10 cellular contexts compared by ENCODE assay signal in genomic region chr3:140186421-140186920, GRCh38.
DNase-seq lines count a peak whose midpoint lies in the region; ATAC-seq, FAIRE-seq and TF ChIP-seq lines count a peak whose summit lies in the region.
"Had no signal": no experiment of that assay in that cellular context is flagged by ENCODE, and none has a peak within 500 bp of the region (broad histone marks: within the 10 kb centered on the region; RNA-seq: fewer than 3 reads in every experiment).

No MANE protein-coding gene starts in this region.

- H3K9me3 Mint-ChIP-seq in CD4-positive, alpha-beta memory T cell, result peaks cover 0 to 4% (median 0%) of the 10 kb centered on the region in 8 donors
- peaks cover 0 to 3% of the 10 kb centered on the region in 2 donors for H3K9me3 Mint-ChIP-seq in effector memory CD8-positive, alpha-beta T cell

- POLR2A ChIA-PET in CD4-positive, alpha-beta memory T cell (lab: Charles Lee; ENCODE audit: partially characterized antibody), result no interaction called here

- no peaks in the 10 kb centered on the region for H3K27me3 ChIP-seq in bronchial epithelial cell (ENCODE audit: control insufficient read depth, insufficient read depth, low read length)
- no peaks in the 10 kb centered on the region for H3K27me3 ChIP-seq in CD4-positive, alpha-beta memory T cell (ENCODE audit: insufficient read depth, low read length)

- H3K36me3 ChIP-seq in bronchial epithelial cell (ENCODE audit: control insufficient read depth, insufficient read depth, low read length), result no peaks in the 10 kb centered on the region
- H3K36me3 ChIP-seq in CD4-positive, alpha-beta memory T cell (ENCODE audit: insufficient read depth, low read length), result no peaks in the 10 kb centered on the region

- peaks cover 0 to 3% of the 10 kb centered on the region in 2 donors for H3K27me3 Mint-ChIP-seq in CD4-positive, alpha-beta memory T cell
- H3K27me3 Mint-ChIP-seq in effector memory CD8-positive, alpha-beta T cell, result peaks cover 5 to 9% of the 10 kb centered on the region in 2 donors

- CTCF ChIA-PET in CD4-positive, alpha-beta memory T cell (lab: Charles Lee; ENCODE audit: partially characterized antibody), result no interaction called here

- ATAC-seq in left lobe of liver, result peak; percentile 89
- ATAC-seq in effector memory CD8-positive, alpha-beta T cell (replicated peaks), result no peak

- no peaks in the 10 kb centered on the region for H3K4me1 Mint-ChIP-seq in CD4-positive, alpha-beta memory T cell
- no peaks in the 10 kb centered on the region for H3K4me1 Mint-ChIP-seq in effector memory CD8-positive, alpha-beta T cell (ENCODE audit: low read depth in 2 of 2)
- H3K4me1 Mint-ChIP-seq: CD8-positive, alpha-beta memory T cell had no signal

- H3K27ac ChIP-seq in CD4-positive, alpha-beta memory T cell (ENCODE audit: low read depth, low read length), result no peak overlapping the region

- intact Hi-C loops in CD4-positive, alpha-beta memory T cell (cut with micrococcal nuclease), result no loop called here

- no peaks in the 10 kb centered on the region for H3K36me3 Mint-ChIP-seq in CD4-positive, alpha-beta memory T cell
- H3K36me3 Mint-ChIP-seq in effector memory CD8-positive, alpha-beta T cell (ENCODE audit: insufficient read depth), result no peaks in the 10 kb centered on the region
- H3K36me3 Mint-ChIP-seq: CD8-positive, alpha-beta memory T cell had no signal

- no peak for TF ChIP-seq CTCF in AG10803 (conservative IDR thresholded peaks at IDR 0.05; ENCODE audit: low read length)
- TF ChIP-seq CTCF in bronchial epithelial cell (IDR thresholded peaks at IDR 0.05; ENCODE audit: insufficient read depth, low read length, severe bottlenecking), result no peak

- no peak for FAIRE-seq in bronchial epithelial cell (lab: Jason Lieb, UNC)
- FAIRE-seq: HTR-8/SVneo had no signal

- H3K4me3 Mint-ChIP-seq in CD4-positive, alpha-beta memory T cell, result no peak overlapping the region
- no peak overlapping the region for H3K4me3 Mint-ChIP-seq in effector memory CD8-positive, alpha-beta T cell
- H3K4me3 Mint-ChIP-seq: CD8-positive, alpha-beta memory T cell had no signal

- H3K4me1 ChIP-seq in CD4-positive, alpha-beta memory T cell (ENCODE audit: insufficient read depth, low read length), result no peaks in the 10 kb centered on the region

- H3K9me3 ChIP-seq in CD4-positive, alpha-beta memory T cell (ENCODE audit: control insufficient read depth in 1 of 2, low read length in 2 of 2), result no peaks in the 10 kb centered on the region

- H3K4me3 ChIP-seq in AG10803 (ENCODE audit: low read length) (no peak overlapping the region), bronchial epithelial cell (ENCODE audit: low read depth, low read length) (no peak overlapping the region)
- H3K4me3 ChIP-seq in CD4-positive, alpha-beta memory T cell (ENCODE audit: low read length in 2 of 2), result no peak overlapping the region

- DNase-seq in AG10803 (ENCODE audit: low read depth) (peak; percentile 40), NCI-H2081 (lab: John Stamatoyannopoulos, UW) (peak; percentile 78 to 97), bronchial epithelial cell (ENCODE audit: low read depth) (peak; percentile 57), left lobe of liver (ENCODE audit: low spot score) (no peak), COLO668 (lab: John Stamatoyannopoulos, UW; ENCODE audit: unreplicated experiment) (no peak), HuH-7.5 (ENCODE audit: low spot score) (no peak)
- no peak for DNase-seq in CD4-positive, alpha-beta memory T cell
- no peak for DNase-seq in effector memory CD8-positive, alpha-beta T cell
- DNase-seq: CD8-positive, alpha-beta memory T cell had no signal

- no peak overlapping the region for H3K27ac Mint-ChIP-seq in CD4-positive, alpha-beta memory T cell
- no peak overlapping the region for H3K27ac Mint-ChIP-seq in effector memory CD8-positive, alpha-beta T cell
- H3K27ac Mint-ChIP-seq: CD8-positive, alpha-beta memory T cell had no signal

Comparison
In these comparisons a context has a peak if more than half of its experiments do, and no peak if none do; other contexts are left out.
1. DNase-seq: peak in AG10803 (single experiment), NCI-H2081 (2 of 2) and bronchial epithelial cell (single experiment); none in left lobe of liver (single experiment), CD4-positive, alpha-beta memory T cell (0 of 5), effector memory CD8-positive, alpha-beta T cell (0 of 3), COLO668 (single experiment) and HuH-7.5 (single experiment).